24 cellular contexts compared by ENCODE assay signal in genomic region chr12:48968467-48968866, GRCh38. TPM values are rescaled to one million over a fixed set of nuclear protein-coding genes. Genes with fewer than 3 reads are reported as not detected.
"Had no signal": no experiment of that assay in that cellular context is flagged by ENCODE, and none has a peak within 500 bp of the region (broad histone marks: within the 10 kb centered on the region; RNA-seq: fewer than 3 reads in every experiment).

No MANE protein-coding gene starts in this region.

- H3K27ac Mint-ChIP-seq: activated B cell treated with CpG ODN at 0.5 μM for 24 hours; activated CD8-positive, alpha-beta T cell treated with anti-CD3 and anti-CD28 coated beads for 36 hours; activated naive CD4-positive, alpha-beta T cell treated with anti-CD3 and anti-CD28 coated beads, Interleukin-2, amount 50 U/mL, for 24 hours had no signal

- H3K4me3 ChIP-seq: coronary artery, esophagus squamous epithelium, lower lobe of right lung, ovary, suprapubic skin, upper lobe of left lung had no signal

- H3K4me3 Mint-ChIP-seq: activated B cell treated with CpG ODN at 0.5 μM for 24 hours; activated CD8-positive, alpha-beta T cell treated with anti-CD3 and anti-CD28 coated beads for 36 hours had no signal

- H3K27ac ChIP-seq: coronary artery, esophagus squamous epithelium, lower lobe of right lung, ovary, suprapubic skin, upper lobe of left lung had no signal

- H3K9me3 ChIP-seq: esophagus squamous epithelium, lower lobe of right lung, ovary, suprapubic skin, upper lobe of left lung had no signal

- H3K36me3 ChIP-seq: esophagus squamous epithelium, lower lobe of right lung, ovary, suprapubic skin, upper lobe of left lung had no signal

- ATAC-seq: activated CD8-positive, alpha-beta T cell treated with anti-CD3 and anti-CD28 coated beads for 36 hours; left cardiac atrium; lower lobe of right lung; sciatic nerve; stimulated activated naive CD8-positive, alpha-beta T cell treated with anti-CD3 and anti-CD28 coated beads, Interleukin-15, Interleukin-2, amounts not matched to agents 100 U/mL and 50 U/mL, for 24 hours had no signal

- DNase-seq: activated B cell treated with CpG ODN at 0.5 μM for 24 hours; activated CD4-positive, alpha-beta T cell treated with anti-CD3 and anti-CD28 coated beads for 48 hours; activated CD8-positive, alpha-beta T cell treated with anti-CD3 and anti-CD28 coated beads for 36 hours; activated effector memory CD4-positive, alpha-beta T cell treated with anti-CD3 and anti-CD28 coated beads, Interleukin-2, amount 50 U/mL, for 16 hours; activated T-cell treated with anti-CD3 and anti-CD28 coated beads, Interleukin-2, amount 50 U/mL, for 48 hours; effector CD4-positive, alpha-beta T cell; esophagus squamous epithelium; left cardiac atrium; lower lobe of right lung; ovary; stimulated activated naive CD8-positive, alpha-beta T cell treated with anti-CD3 and anti-CD28 coated beads, Interleukin-15, Interleukin-2, amounts not matched to agents 100 U/mL and 50 U/mL, for 24 hours had no signal

- H3K9me3 Mint-ChIP-seq: activated B cell treated with CpG ODN at 0.5 μM for 24 hours; activated CD8-positive, alpha-beta T cell treated with anti-CD3 and anti-CD28 coated beads for 36 hours; activated naive CD4-positive, alpha-beta T cell treated with anti-CD3 and anti-CD28 coated beads, Interleukin-2, amount 50 U/mL, for 24 hours; central memory CD8-positive, alpha-beta T cell had no signal

- H3K36me3 Mint-ChIP-seq: activated naive CD4-positive, alpha-beta T cell treated with anti-CD3 and anti-CD28 coated beads, Interleukin-2, amount 50 U/mL, for 24 hours; brain had no signal

- H3K27me3 ChIP-seq: ovary had no signal

- FAIRE-seq: endothelial cell of umbilical vein, TTC549 had no signal

RNA-seq across cellular contexts. Expression of gene WNT10B, which starts 3.1 kb away (rescaled TPM):
- total RNA-seq: activated B cell treated with CpG ODN at 0.5 μM for 24 hours, endothelial cell of umbilical vein, fibroblast of villous mesenchyme had no signal

RNA-seq across cellular contexts. Expression of gene WNT1, which starts 9.7 kb away (rescaled TPM):
- total RNA-seq: activated B cell treated with CpG ODN at 0.5 μM for 24 hours; activated CD8-positive, alpha-beta T cell treated with anti-CD3 and anti-CD28 coated beads for 36 hours; endothelial cell of umbilical vein; fibroblast of villous mesenchyme; left cardiac atrium; lower lobe of right lung; ovary; pulmonary artery endothelial cell; sciatic nerve; suprapubic skin; T-helper 2 cell treated with Interferon-gamma antibody and Interleukin-4, amounts not matched to agents 100 ng/mL and 5 ng/mL, for 36 hours had no signal
- polyA plus RNA-seq: endothelial cell of umbilical vein, neural cell, ovary had no signal

RNA-seq across cellular contexts. Expression of gene DDN, which starts 30.7 kb away (rescaled TPM):
- total RNA-seq: lower lobe of right lung, sciatic nerve had no signal
